ENCODE assay signal across 16 cellular contexts in the genomic region with DNA sequence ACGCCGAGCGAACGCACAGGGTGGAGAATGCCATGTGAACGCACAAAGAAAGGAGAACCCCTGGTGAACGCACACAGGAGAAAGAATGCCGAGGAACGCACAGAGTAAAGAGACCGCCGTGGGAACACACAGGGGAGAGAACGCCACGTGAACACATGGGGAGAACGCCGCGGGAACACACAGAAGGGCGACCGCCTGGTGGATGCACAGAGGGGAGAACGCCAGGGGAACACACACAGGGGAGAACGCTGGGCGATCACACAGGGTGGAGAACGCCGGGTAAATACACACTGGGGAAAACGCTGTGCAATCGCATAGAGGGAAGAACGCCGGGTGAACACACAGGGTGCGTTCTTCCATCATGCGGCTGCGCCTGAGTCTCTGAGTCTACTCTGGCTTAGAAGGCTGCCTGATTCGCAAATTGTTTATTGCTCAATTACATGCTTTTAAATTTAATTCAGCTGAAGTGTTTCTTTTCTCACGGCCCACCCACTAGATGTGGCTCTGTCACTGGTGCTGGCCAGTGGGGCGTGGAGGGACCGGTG. TPM values are rescaled to one million over a fixed set of nuclear protein-coding genes. Genes with fewer than 3 reads are reported as not detected.
DNase-seq lines count a peak whose midpoint lies in the region; ATAC-seq and TF ChIP-seq lines count a peak whose summit lies in the region.
"Had no signal": no experiment of that assay in that cellular context is flagged by ENCODE, and none has a peak within 500 bp of the region (broad histone marks: within the 10 kb centered on the region; RNA-seq: fewer than 3 reads in every experiment).

No MANE protein-coding gene starts in this region.

- no peaks in the 10 kb centered on the region for H3K36me3 ChIP-seq in neuronal stem cell (replicated peaks in 1 of 2; ENCODE audit: control insufficient read depth in 2 of 2, insufficient read depth in 2 of 2, low read length in 2 of 2)

- ATAC-seq in activated CD8-positive, alpha-beta T cell treated with anti-CD3 and anti-CD28 coated beads, Interleukin-2, amount 10 ng/mL, durations not matched to agents 7 days and 5 days, result no peak
- ATAC-seq in activated CD8-positive, alpha-beta T cell treated with anti-CD3 and anti-CD28 coated beads for 36 hours, result no peak

- no peak overlapping the region for H2BK15ac ChIP-seq in neuronal stem cell (ENCODE audit: low read length)

- CTCF ChIA-PET in activated CD8-positive, alpha-beta T cell treated with anti-CD3 and anti-CD28 coated beads, Interleukin-2, amount 10 ng/mL, durations not matched to agents 7 days and 5 days (lab: Charles Lee), result no interaction called here
- CTCF ChIA-PET in activated CD8-positive, alpha-beta T cell treated with anti-CD3 and anti-CD28 coated beads for 36 hours (lab: Charles Lee), result interaction anchor here (1.0 kb wide), 1 partner anchor 43 kb away, joined by 3 read pairs; no protein-coding TSS in a partner anchor

- H3K9me3 ChIP-seq in neuronal stem cell (replicated peaks in 1 of 2; ENCODE audit: control insufficient read depth in 2 of 2, insufficient read depth in 1 of 2, low read depth in 1 of 2, low read length in 2 of 2), result peaks cover 0 to 13% of the 10 kb centered on the region in 2 donors

- peak overlapping the region; percentile 97 for H3K14ac ChIP-seq in neuronal stem cell (ENCODE audit: low read length)

- H3K4me1 Mint-ChIP-seq in activated CD8-positive, alpha-beta T cell treated with anti-CD3 and anti-CD28 coated beads, Interleukin-2, amount 10 ng/mL, durations not matched to agents 7 days and 5 days (ENCODE audit: low read depth), result peaks cover 11% of the 10 kb centered on the region
- peaks cover 6% of the 10 kb centered on the region for H3K4me1 Mint-ChIP-seq in activated CD8-positive, alpha-beta T cell treated with anti-CD3 and anti-CD28 coated beads for 36 hours (ENCODE audit: low read depth)
- H3K4me1 Mint-ChIP-seq in endothelial cell (ENCODE audit: unreplicated experiment), result peaks cover 17% of the 10 kb centered on the region

- peak overlapping the region in 1 of 2 donors; percentile 57 for H3K4me3 ChIP-seq in neuronal stem cell (ENCODE audit: low read length in 2 of 2)
- H3K4me3 ChIP-seq: GM23338, K562 had no signal

- no peak overlapping the region for H3K4me2 ChIP-seq in neuronal stem cell (ENCODE audit: insufficient read depth, low read length, poor library complexity, severe bottlenecking)
- H3K4me2 ChIP-seq: GM23338 had no signal

- no peak for TF ChIP-seq CTCF in activated CD8-positive, alpha-beta T cell treated with anti-CD3 and anti-CD28 coated beads for 36 hours (IDR thresholded peaks at IDR 0.05)
- TF ChIP-seq CTCF in GM20000 (IDR thresholded peaks at IDR 0.05; ENCODE audit: extremely low read depth, missing control alignments), result no peak
- no peak for TF ChIP-seq CTCF in endothelial cell (IDR thresholded peaks at IDR 0.05; ENCODE audit: unreplicated experiment)

- H3K27ac Mint-ChIP-seq in activated CD8-positive, alpha-beta T cell treated with anti-CD3 and anti-CD28 coated beads, Interleukin-2, amount 10 ng/mL, durations not matched to agents 7 days and 5 days, result no peak overlapping the region
- no peak overlapping the region for H3K27ac Mint-ChIP-seq in activated CD8-positive, alpha-beta T cell treated with anti-CD3 and anti-CD28 coated beads for 36 hours
- H3K27ac Mint-ChIP-seq in endothelial cell (ENCODE audit: unreplicated experiment), result peak overlapping the region; percentile 61
- H3K27ac Mint-ChIP-seq: GM23338 had no signal

- H3K18ac ChIP-seq in neuronal stem cell (ENCODE audit: low read length), result peak overlapping the region; percentile 62

- peaks cover 14 to 24% of the 10 kb centered on the region in 2 donors for H3K4me1 ChIP-seq in neuronal stem cell (ENCODE audit: control insufficient read depth in 2 of 2, insufficient read depth in 1 of 2, low read depth in 1 of 2, low read length in 2 of 2)

- H3K27me3 Mint-ChIP-seq in activated CD8-positive, alpha-beta T cell treated with anti-CD3 and anti-CD28 coated beads, Interleukin-2, amount 10 ng/mL, durations not matched to agents 7 days and 5 days (ENCODE audit: low read depth), result no peaks in the 10 kb centered on the region
- H3K27me3 Mint-ChIP-seq in activated CD8-positive, alpha-beta T cell treated with anti-CD3 and anti-CD28 coated beads for 36 hours, result no peaks in the 10 kb centered on the region
- H3K27me3 Mint-ChIP-seq in endothelial cell (ENCODE audit: unreplicated experiment), result peaks cover 44% of the 10 kb centered on the region
- H3K27me3 Mint-ChIP-seq: CD4-positive, alpha-beta memory T cell had no signal

- no peaks in the 10 kb centered on the region for H3K36me3 Mint-ChIP-seq in activated CD8-positive, alpha-beta T cell treated with anti-CD3 and anti-CD28 coated beads, Interleukin-2, amount 10 ng/mL, durations not matched to agents 7 days and 5 days (ENCODE audit: low read depth)
- H3K36me3 Mint-ChIP-seq in activated CD8-positive, alpha-beta T cell treated with anti-CD3 and anti-CD28 coated beads for 36 hours (ENCODE audit: low read depth), result no peaks in the 10 kb centered on the region
- peaks cover 28% of the 10 kb centered on the region for H3K36me3 Mint-ChIP-seq in endothelial cell (ENCODE audit: low read depth, unreplicated experiment)

- H3K9ac ChIP-seq in neuronal stem cell (ENCODE audit: low read depth, low read length, poor library complexity), result peak overlapping the region; percentile 65

- no peak overlapping the region for H3K23ac ChIP-seq in neuronal stem cell (ENCODE audit: low read depth, low read length, poor library complexity)

- no peak overlapping the region for H2AK5ac ChIP-seq in neuronal stem cell (ENCODE audit: low read depth, low read length)

- no peaks in the 10 kb centered on the region for H3K9me3 Mint-ChIP-seq in activated CD8-positive, alpha-beta T cell treated with anti-CD3 and anti-CD28 coated beads, Interleukin-2, amount 10 ng/mL, durations not matched to agents 7 days and 5 days (ENCODE audit: insufficient read depth)
- H3K9me3 Mint-ChIP-seq in activated CD8-positive, alpha-beta T cell treated with anti-CD3 and anti-CD28 coated beads for 36 hours, result peaks cover 1% of the 10 kb centered on the region
- H3K9me3 Mint-ChIP-seq in endothelial cell (ENCODE audit: unreplicated experiment), result no peaks in the 10 kb centered on the region
- H3K9me3 Mint-ChIP-seq: H9 had no signal

- no peak overlapping the region for H4K91ac ChIP-seq in neuronal stem cell (ENCODE audit: low read depth, low read length, poor library complexity)

- intact Hi-C loops in activated CD8-positive, alpha-beta T cell treated with anti-CD3 and anti-CD28 coated beads for 36 hours (cut with micrococcal nuclease), result no loop called here

- H2AFZ ChIP-seq in neuronal stem cell (ENCODE audit: low read length), result no peak overlapping the region
- H2AFZ ChIP-seq: GM23338 had no signal

- no peaks in the 10 kb centered on the region for H3K79me1 ChIP-seq in neuronal stem cell (ENCODE audit: low read depth, low read length)

- H3K4ac ChIP-seq in neuronal stem cell (ENCODE audit: low read length), result no peak overlapping the region

- H3K27me3 ChIP-seq in neuronal stem cell (ENCODE audit: control insufficient read depth in 3 of 3, insufficient read depth in 3 of 3, low read depth in 1 of 3, low read length in 3 of 3), result no peaks in the 10 kb centered on the region

- H3K27ac ChIP-seq in neuronal stem cell (replicated peaks; ENCODE audit: low read length), result no peak overlapping the region

- POLR2A ChIA-PET in activated CD8-positive, alpha-beta T cell treated with anti-CD3 and anti-CD28 coated beads, Interleukin-2, amount 10 ng/mL, durations not matched to agents 7 days and 5 days (lab: Charles Lee), result interaction anchor here (0.5 kb wide), 1 partner anchor 36 kb away, joined by 3 read pairs; no protein-coding TSS in a partner anchor
- POLR2A ChIA-PET in activated CD8-positive, alpha-beta T cell treated with anti-CD3 and anti-CD28 coated beads for 36 hours (lab: Charles Lee), result no interaction called here

- no peak overlapping the region for H2BK12ac ChIP-seq in neuronal stem cell (ENCODE audit: low read length)

- WGBS in neuronal stem cell (ENCODE audit: extremely low coverage in 2 of 2, insufficient read length in 2 of 2, insufficient replicate concordance in 1 of 2), 2 donors, result no CpG with 5 or more reads among the region's 33 CpGs

- no peak overlapping the region for H2BK120ac ChIP-seq in neuronal stem cell (ENCODE audit: low read depth, low read length)

- peak; percentile 12 for DNase-seq in activated CD8-positive, alpha-beta T cell treated with anti-CD3 and anti-CD28 coated beads, Interleukin-2, amount 10 ng/mL, durations not matched to agents 7 days and 5 days
- DNase-seq in activated CD8-positive, alpha-beta T cell treated with anti-CD3 and anti-CD28 coated beads for 36 hours, result no peak
- DNase-seq in GM20000 (ENCODE audit: low spot score) (peak; percentile 1), endothelial cell (ENCODE audit: low spot score) (no peak), neuronal stem cell (ENCODE audit: low spot score) (no peak), mucosa of gallbladder (ENCODE audit: low spot score) (no peak), DMS79 (lab: John Stamatoyannopoulos, UW) (no peak), NCI-H2227 (lab: John Stamatoyannopoulos, UW; ENCODE audit: unreplicated experiment) (no peak)
- DNase-seq: C1 segment of cervical spinal cord; CD4-positive, alpha-beta memory T cell; DMS79 treated with DMSO at 0.1 percent for 48 hours; EL; GDM1; H9 had no signal

- peak overlapping the region; percentile 27 for H2BK5ac ChIP-seq in neuronal stem cell (ENCODE audit: low read length)

- no peak overlapping the region for H3K4me3 Mint-ChIP-seq in activated CD8-positive, alpha-beta T cell treated with anti-CD3 and anti-CD28 coated beads, Interleukin-2, amount 10 ng/mL, durations not matched to agents 7 days and 5 days
- H3K4me3 Mint-ChIP-seq in activated CD8-positive, alpha-beta T cell treated with anti-CD3 and anti-CD28 coated beads for 36 hours, result no peak overlapping the region
- no peak overlapping the region for H3K4me3 Mint-ChIP-seq in endothelial cell (ENCODE audit: unreplicated experiment)
- H3K4me3 Mint-ChIP-seq: GM23338, H9 had no signal

- H4K8ac ChIP-seq in neuronal stem cell (ENCODE audit: low read depth, low read length), result no peak overlapping the region

RNA-seq across cellular contexts. Expression of a gene that starts 54.1 kb away (rescaled TPM):
- total RNA-seq in activated CD8-positive, alpha-beta T cell treated with anti-CD3 and anti-CD28 coated beads, Interleukin-2, amount 10 ng/mL, durations not matched to agents 7 days and 5 days, result 10 to 100 TPM; 46.9 to 48.7 TPM
- total RNA-seq in activated CD8-positive, alpha-beta T cell treated with anti-CD3 and anti-CD28 coated beads for 36 hours, result 10 to 100 TPM; 69.2 to 70.2 TPM
- total RNA-seq in endothelial cell (ENCODE audit: unreplicated experiment), result 11.6 TPM
- polyA plus RNA-seq in neuronal stem cell (2013, experiment 1 of 2), result 24.1 TPM
- polyA plus RNA-seq in neuronal stem cell (2013, experiment 2 of 2), result 25.1 TPM
- 146 TPM for total RNA-seq in mucosa of gallbladder

Comparison
In these comparisons a context has a peak if more than half of its experiments do, and no peak if none do; other contexts are left out.
1. DNase-seq: peak in activated CD8-positive, alpha-beta T cell treated with anti-CD3 and anti-CD28 coated beads, Interleukin-2, amount 10 ng/mL, durations not matched to agents 7 days and 5 days (single experiment) and GM20000 (single experiment); none in activated CD8-positive, alpha-beta T cell treated with anti-CD3 and anti-CD28 coated beads for 36 hours (single experiment), endothelial cell (single experiment), neuronal stem cell (single experiment), mucosa of gallbladder (single experiment), DMS79 (single experiment) and NCI-H2227 (single experiment).